In the genomic region with DNA sequence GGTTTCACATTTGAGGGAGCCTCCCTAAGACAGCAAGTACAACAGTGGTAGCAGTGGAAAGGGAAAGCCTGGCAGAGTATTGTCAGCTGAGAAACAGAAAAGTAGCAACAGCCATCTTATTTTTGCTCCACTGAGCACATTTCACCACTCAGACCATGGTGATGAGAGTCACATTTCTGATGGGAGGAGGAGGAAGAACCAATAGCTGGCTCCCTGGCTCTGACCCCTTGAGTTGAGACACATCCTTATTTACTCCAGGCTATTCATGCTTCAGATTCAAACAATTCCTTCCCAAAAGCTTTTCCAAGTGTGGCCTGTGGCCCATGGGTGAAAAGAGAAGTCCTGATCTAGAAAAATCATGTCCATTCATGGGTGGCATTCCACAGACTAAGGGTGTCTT, we compare ENCODE assay signal across 16 cellular contexts.
DNase-seq lines count a peak whose midpoint lies in the region; ATAC-seq lines count a peak whose summit lies in the region.
"Had no signal": no experiment of that assay in that cellular context is flagged by ENCODE, and none has a peak within 500 bp of the region (broad histone marks: within the 10 kb centered on the region; RNA-seq: fewer than 3 reads in every experiment).

No MANE protein-coding gene starts in this region.

- DNase-seq in GM23248 (peak; percentile 11), left ventricle myocardium superior (no peak), DMS53 (lab: John Stamatoyannopoulos, UW) (no peak)
- no peak for DNase-seq in activated naive CD8-positive, alpha-beta T cell treated with anti-CD3 and anti-CD28 coated beads, Interleukin-2, amount 50 U/mL, for 24 hours
- DNase-seq in stimulated activated naive B cell treated with anti-CD40 and anti-IgM and Interleukin-4, amounts not matched to agents 10 μg/mL and 1 μg/mL and 100 μg/mL, for 72 hours = no peak
- DNase-seq in effector memory CD4-positive, alpha-beta T cell = no peak
- DNase-seq: cortex of kidney, NCI-H1436 treated with DMSO at 0.1 percent for 48 hours, NCI-H510A, ovary, SW 1271, uterus had no signal

- H3K4me3 ChIP-seq in GM23248 = no peak overlapping the region
- no peak overlapping the region for H3K4me3 ChIP-seq in effector memory CD4-positive, alpha-beta T cell (ENCODE audit: insufficient read depth, low read depth, low read length, poor library complexity, severe bottlenecking)
- H3K4me3 ChIP-seq: K562, ovary, uterus had no signal

- no peaks in the 10 kb centered on the region for H3K9me3 ChIP-seq in GM23248 (ENCODE audit: low read depth)
- H3K9me3 ChIP-seq in effector memory CD4-positive, alpha-beta T cell (ENCODE audit: control insufficient read depth, low read length) = no peaks in the 10 kb centered on the region
- H3K9me3 ChIP-seq: ovary, uterus had no signal

- no peaks in the 10 kb centered on the region for H3K9me3 Mint-ChIP-seq in activated naive CD8-positive, alpha-beta T cell treated with anti-CD3 and anti-CD28 coated beads, Interleukin-2, amount 50 U/mL, for 24 hours
- H3K9me3 Mint-ChIP-seq in stimulated activated naive B cell treated with anti-CD40 and anti-IgM and Interleukin-4, amounts not matched to agents 10 μg/mL and 1 μg/mL and 100 μg/mL, for 72 hours = no peaks in the 10 kb centered on the region

- no peaks in the 10 kb centered on the region for H4K20me1 ChIP-seq in GM23248 (ENCODE audit: insufficient read depth)

- no peak overlapping the region for H3K27ac ChIP-seq in GM23248
- no peak overlapping the region for H3K27ac ChIP-seq in effector memory CD4-positive, alpha-beta T cell (ENCODE audit: insufficient read depth, low read length, poor library complexity, severe bottlenecking)
- H3K27ac ChIP-seq: C4-2B, ovary, uterus had no signal

- peaks cover 49% of the 10 kb centered on the region for H3F3A ChIP-seq in GM23248 (ENCODE audit: insufficient read depth)

- H3K36me3 Mint-ChIP-seq in activated naive CD8-positive, alpha-beta T cell treated with anti-CD3 and anti-CD28 coated beads, Interleukin-2, amount 50 U/mL, for 24 hours (ENCODE audit: low read depth) = peaks cover 8% of the 10 kb centered on the region
- no peaks in the 10 kb centered on the region for H3K36me3 Mint-ChIP-seq in stimulated activated naive B cell treated with anti-CD40 and anti-IgM and Interleukin-4, amounts not matched to agents 10 μg/mL and 1 μg/mL and 100 μg/mL, for 72 hours

- peaks cover 2% of the 10 kb centered on the region for H3K27me3 Mint-ChIP-seq in activated naive CD8-positive, alpha-beta T cell treated with anti-CD3 and anti-CD28 coated beads, Interleukin-2, amount 50 U/mL, for 24 hours
- H3K27me3 Mint-ChIP-seq in stimulated activated naive B cell treated with anti-CD40 and anti-IgM and Interleukin-4, amounts not matched to agents 10 μg/mL and 1 μg/mL and 100 μg/mL, for 72 hours = no peaks in the 10 kb centered on the region

- H3K4me1 ChIP-seq in GM23248 (ENCODE audit: insufficient read depth) = peaks cover 46% of the 10 kb centered on the region
- H3K4me1 ChIP-seq in effector memory CD4-positive, alpha-beta T cell (ENCODE audit: control insufficient read depth, insufficient read depth, low read length, poor library complexity, severe bottlenecking) = peaks cover 49% of the 10 kb centered on the region

- peaks cover 97% of the 10 kb centered on the region for H3K4me1 Mint-ChIP-seq in activated naive CD8-positive, alpha-beta T cell treated with anti-CD3 and anti-CD28 coated beads, Interleukin-2, amount 50 U/mL, for 24 hours
- H3K4me1 Mint-ChIP-seq in stimulated activated naive B cell treated with anti-CD40 and anti-IgM and Interleukin-4, amounts not matched to agents 10 μg/mL and 1 μg/mL and 100 μg/mL, for 72 hours = peaks cover 42 to 85% of the 10 kb centered on the region in 2 donors

- H3K9me2 ChIP-seq in GM23248 (ENCODE audit: insufficient read depth) = no peaks in the 10 kb centered on the region

- no peaks in the 10 kb centered on the region for H3K27me3 ChIP-seq in GM23248 (replicated peaks; ENCODE audit: insufficient read depth)
- H3K27me3 ChIP-seq in effector memory CD4-positive, alpha-beta T cell (replicated peaks; ENCODE audit: control insufficient read depth, insufficient read depth, low read length, poor library complexity, severe bottlenecking) = no peaks in the 10 kb centered on the region
- H3K27me3 ChIP-seq: ovary, uterus had no signal

- H3K9ac ChIP-seq in GM23248 = no peak overlapping the region

- no peak for ATAC-seq in activated naive CD8-positive, alpha-beta T cell treated with anti-CD3 and anti-CD28 coated beads, Interleukin-2, amount 50 U/mL, for 24 hours
- peak; percentile 19 for ATAC-seq in left ventricle myocardium superior
- ATAC-seq in stimulated activated naive B cell treated with anti-CD40 and anti-IgM and Interleukin-4, amounts not matched to agents 10 μg/mL and 1 μg/mL and 100 μg/mL, for 72 hours (replicated peaks) = no peak
- ATAC-seq in GM21515 (IDR thresholded peaks at IDR 0.05; ENCODE audit: unreplicated experiment) = no peak
- ATAC-seq: K562, Panc1 had no signal

- in situ Hi-C loops in GM23248 (cut with MboI) = no loop called here

- 0 out of 2 replicates have a peak, but pooled peaks cover 9% of the 10 kb centered on the region for H3K79me2 ChIP-seq in GM23248 (ENCODE audit: insufficient read depth)

- H3K4me2 ChIP-seq in GM23248 (ENCODE audit: unreplicated experiment) = no peak overlapping the region

- H3K27ac Mint-ChIP-seq in activated naive CD8-positive, alpha-beta T cell treated with anti-CD3 and anti-CD28 coated beads, Interleukin-2, amount 50 U/mL, for 24 hours = peak overlapping the region; percentile 72
- H3K27ac Mint-ChIP-seq in stimulated activated naive B cell treated with anti-CD40 and anti-IgM and Interleukin-4, amounts not matched to agents 10 μg/mL and 1 μg/mL and 100 μg/mL, for 72 hours = peak overlapping the region; percentile 31

- no peaks in the 10 kb centered on the region for H3K36me3 ChIP-seq in GM23248 (ENCODE audit: low read depth)
- no peaks in the 10 kb centered on the region for H3K36me3 ChIP-seq in effector memory CD4-positive, alpha-beta T cell (ENCODE audit: control insufficient read depth, insufficient read depth, low read length)
- H3K36me3 ChIP-seq: ovary, uterus had no signal

- no peak overlapping the region for H3K4me3 Mint-ChIP-seq in activated naive CD8-positive, alpha-beta T cell treated with anti-CD3 and anti-CD28 coated beads, Interleukin-2, amount 50 U/mL, for 24 hours
- H3K4me3 Mint-ChIP-seq in stimulated activated naive B cell treated with anti-CD40 and anti-IgM and Interleukin-4, amounts not matched to agents 10 μg/mL and 1 μg/mL and 100 μg/mL, for 72 hours = no peak overlapping the region

- H2AFZ ChIP-seq in GM23248 = peak overlapping the region; percentile 29; the same call in 1 of the 2 replicates

- intact Hi-C loops in left ventricle myocardium superior (cut with micrococcal nuclease) = no loop called here
